9 cellular contexts compared by ENCODE assay signal in genomic region chr6:116409756-116410155, GRCh38. TPM values are rescaled to one million over a fixed set of nuclear protein-coding genes. Genes with fewer than 3 reads are reported as not detected.
DNase-seq lines count a peak whose midpoint lies in the region; ATAC-seq and TF ChIP-seq lines count a peak whose summit lies in the region.
"Had no signal": no experiment of that assay in that cellular context is flagged by ENCODE, and none has a peak within 500 bp of the region (broad histone marks: within the 10 kb centered on the region; RNA-seq: fewer than 3 reads in every experiment).

No MANE protein-coding gene starts in this region.

- no peaks in the 10 kb centered on the region for H3K79me2 ChIP-seq in PC-3 (ENCODE audit: low read length)

- H3K27ac ChIP-seq in PC-3 (ENCODE audit: low read length): no peak overlapping the region

- no peaks in the 10 kb centered on the region for H3K9me3 ChIP-seq in PC-3 (ENCODE audit: low read length)

- no peaks in the 10 kb centered on the region for H3K36me3 ChIP-seq in PC-3 (ENCODE audit: low read depth, low read length)

- intact Hi-C loops in PC-3 (cut with micrococcal nuclease): no loop called here

- no peak overlapping the region for H3K4me3 ChIP-seq in PC-3 (ENCODE audit: low read length)

- DNase-seq in midbrain (lab: John Stamatoyannopoulos, UW) (peak; percentile 16), NCI-H446 treated with DMSO at 0.1 percent for 48 hours (lab: John Stamatoyannopoulos, UW) (no peak), HCEC 1CT (no peak), 8988T (no peak), PC-3 (no peak)
- DNase-seq: NCI-H2029 had no signal

- CTCF ChIA-PET in PC-3 (lab: Charles Lee): no interaction called here

- H2AFZ ChIP-seq in PC-3 (ENCODE audit: low read length): no peak overlapping the region

- no peaks in the 10 kb centered on the region for H3F3A ChIP-seq in PC-3 (ENCODE audit: low read length, unreplicated experiment)

- ATAC-seq in GM18858 (IDR thresholded peaks at IDR 0.05; ENCODE audit: unreplicated experiment) (peak; percentile 77), GM21825 (IDR thresholded peaks at IDR 0.05; ENCODE audit: unreplicated experiment) (peak; percentile 72), HG03565 (IDR thresholded peaks at IDR 0.05; ENCODE audit: unreplicated experiment) (peak; percentile 69), PC-3 (no peak)

- H3K4me2 ChIP-seq in PC-3 (ENCODE audit: low read length): no peak overlapping the region

- no peak overlapping the region for H3K9ac ChIP-seq in PC-3 (ENCODE audit: low read length)

- POLR2A ChIA-PET in PC-3 (lab: Charles Lee; ENCODE audit: unreplicated experiment): no interaction called here

- no peak for TF ChIP-seq CTCF in PC-3 (conservative IDR thresholded peaks at IDR 0.05; ENCODE audit: low read depth, low read length)

- peaks cover 20% of the 10 kb centered on the region for H3K4me1 ChIP-seq in PC-3 (ENCODE audit: insufficient read depth, low read length)

- BruUV-seq in PC-3 (replicated peaks; lab: Mats Ljungman, UMichigan): no TSS peak

- no peaks in the 10 kb centered on the region for H3K27me3 ChIP-seq in PC-3 (ENCODE audit: low read length)

- no peaks in the 10 kb centered on the region for H4K20me1 ChIP-seq in PC-3 (ENCODE audit: low read length)

- H3K9me2 ChIP-seq in PC-3 (replicated peaks; ENCODE audit: low read length): no peaks in the 10 kb centered on the region

RNA-seq across cellular contexts. Expression of gene DSE, which starts 39.0 kb away (rescaled TPM):
- 9.6 and 9.8 TPM in 2 replicates for total RNA-seq in PC-3 (2014; rRNA removed)

RNA-seq across cellular contexts. Expression of gene CALHM6, which starts 51.4 kb away (rescaled TPM):
- total RNA-seq in PC-3 (2014; rRNA removed): not detected in 2 replicates
